In genomic region chr15:76861815-76862397, GRCh38 we compare ENCODE assay signal across 23 cellular contexts.
"Had no signal": no experiment of that assay in that cellular context is flagged by ENCODE, and none has a peak within 500 bp of the region (broad histone marks: within the 10 kb centered on the region; RNA-seq: fewer than 3 reads in every experiment).

No MANE protein-coding gene starts in this region.

- DNase-seq: activated CD4-positive, alpha-beta memory T cell treated with anti-CD3 and anti-CD28 coated beads, Interleukin-2, amount 10 ng/mL, durations not matched to agents 7 days and 5 days; activated CD4-positive, alpha-beta T cell treated with anti-CD3 and anti-CD28 coated beads, Interleukin-2, amount 50 U/mL, for 1 hour; activated CD4-positive, CD25-positive, alpha-beta regulatory T cell; activated gamma-delta T cell treated with Interleukin-2 at 50 U/mL for 16 hours; activated naive CD4-positive, alpha-beta T cell treated with anti-CD3 and anti-CD28 coated beads, Interleukin-2, amount 10 ng/mL, durations not matched to agents 7 days and 5 days; activated T-cell treated with anti-CD3 and anti-CD28 coated beads for 4 hours; activated T-cell treated with anti-CD3 and anti-CD28 coated beads, Interleukin-2, amount 50 U/mL, for 48 hours; aorta; central memory CD4-positive, alpha-beta T cell; Karpas-422; MM.1S; NCI-H1105 treated with DMSO at 0.1 percent for 48 hours; NCI-H1436 treated with DMSO at 0.1 percent for 48 hours; NCI-H187; NCI-H2081; NCI-H446; NCI-H526; SIG-M5; T-cell; T-helper 2 cell; T1000 had no signal

- H3K9me3 Mint-ChIP-seq: activated CD4-positive, alpha-beta memory T cell treated with anti-CD3 and anti-CD28 coated beads, Interleukin-2, amount 10 ng/mL, durations not matched to agents 7 days and 5 days; activated naive CD4-positive, alpha-beta T cell treated with anti-CD3 and anti-CD28 coated beads, Interleukin-2, amount 10 ng/mL, durations not matched to agents 7 days and 5 days; activated T-helper 2 cell treated with anti-CD3 and anti-CD28 coated beads, Interferon-gamma antibody, Interleukin-2, Interleukin-4, amounts not matched to agents 10 μg/mL and 5 μg/mL and 100 μg/mL, durations not matched to agents 14 hours and 24 hours and 36 hours; T-cell had no signal

- H3K27ac Mint-ChIP-seq: activated CD4-positive, alpha-beta memory T cell treated with anti-CD3 and anti-CD28 coated beads, Interleukin-2, amount 10 ng/mL, durations not matched to agents 7 days and 5 days; activated naive CD4-positive, alpha-beta T cell treated with anti-CD3 and anti-CD28 coated beads, Interleukin-2, amount 10 ng/mL, durations not matched to agents 7 days and 5 days; activated T-helper 2 cell treated with anti-CD3 and anti-CD28 coated beads, Interferon-gamma antibody, Interleukin-2, Interleukin-4, amounts not matched to agents 10 μg/mL and 5 μg/mL and 100 μg/mL, durations not matched to agents 14 hours and 24 hours and 36 hours; T-cell had no signal

- H3K4me3 ChIP-seq: coronary artery had no signal

- H3K4me3 Mint-ChIP-seq: activated CD4-positive, alpha-beta memory T cell treated with anti-CD3 and anti-CD28 coated beads, Interleukin-2, amount 10 ng/mL, durations not matched to agents 7 days and 5 days; activated naive CD4-positive, alpha-beta T cell treated with anti-CD3 and anti-CD28 coated beads, Interleukin-2, amount 10 ng/mL, durations not matched to agents 7 days and 5 days; T-cell had no signal

- H3K27ac ChIP-seq: coronary artery had no signal

- ATAC-seq: T-cell had no signal

- H3K27me3 Mint-ChIP-seq: activated CD4-positive, alpha-beta memory T cell treated with anti-CD3 and anti-CD28 coated beads, Interleukin-2, amount 10 ng/mL, durations not matched to agents 7 days and 5 days; activated naive CD4-positive, alpha-beta T cell treated with anti-CD3 and anti-CD28 coated beads, Interleukin-2, amount 10 ng/mL, durations not matched to agents 7 days and 5 days; T-cell had no signal
